ENCODE assay signal across 19 cellular contexts in genomic region chr5:150593996-150594395, GRCh38. TPM values are rescaled to one million over a fixed set of nuclear protein-coding genes. Genes with fewer than 3 reads are reported as not detected.
DNase-seq lines count a peak whose midpoint lies in the region; ATAC-seq and TF ChIP-seq lines count a peak whose summit lies in the region.
"Had no signal": no experiment of that assay in that cellular context is flagged by ENCODE, and none has a peak within 500 bp of the region (broad histone marks: within the 10 kb centered on the region; RNA-seq: fewer than 3 reads in every experiment).

No MANE protein-coding gene starts in this region.

- H2BK12ac ChIP-seq in neuronal stem cell (ENCODE audit: low read length) = no peak overlapping the region

- no peak overlapping the region for H3K14ac ChIP-seq in neuronal stem cell (ENCODE audit: low read length)

- no peak overlapping the region for H2BK5ac ChIP-seq in neuronal stem cell (ENCODE audit: low read length)

- H3K9me3 ChIP-seq in ascending aorta = no peaks in the 10 kb centered on the region
- no peaks in the 10 kb centered on the region for H3K9me3 ChIP-seq in heart left ventricle
- H3K9me3 ChIP-seq in neuronal stem cell (replicated peaks in 1 of 2; ENCODE audit: control insufficient read depth in 2 of 2, insufficient read depth in 1 of 2, low read depth in 1 of 2, low read length in 2 of 2) = no peaks in the 10 kb centered on the region
- no peaks in the 10 kb centered on the region for H3K9me3 ChIP-seq in transverse colon
- H3K9me3 ChIP-seq: breast epithelium had no signal

- no peak overlapping the region for H3K9ac ChIP-seq in neuronal stem cell (ENCODE audit: low read depth, low read length, poor library complexity)

- intact Hi-C loops in ascending aorta (cut with DNase I) = loop anchor here (5.0 to 10.0 kb wide), 2 partner anchors 33 to 449 kb away; no protein-coding TSS in a partner anchor
- intact Hi-C loops in heart left ventricle (cut with DNase I) = loop anchor here in 4 of 10 donors (2.0 to 5.0 kb wide), 4 partner anchors 33 to 63 kb away; no protein-coding TSS in a partner anchor
- intact Hi-C loops in transverse colon (cut with DNase I; ENCODE audit: low total_unique reads) = no loop called here

- H3K27ac ChIP-seq in ascending aorta (peak overlapping the region; percentile 92 to 96), heart left ventricle (peak overlapping the region; percentile 25 to 89 (median 64)), neuronal stem cell (replicated peaks; ENCODE audit: low read length) (no peak overlapping the region), transverse colon (peak overlapping the region in 3 of 4 donors; percentile 4 to 36 (median 18))

- peak overlapping the region; percentile 63 for H3K18ac ChIP-seq in neuronal stem cell (ENCODE audit: low read length)

- H3K27me3 ChIP-seq in ascending aorta = no peaks in the 10 kb centered on the region
- no peaks in the 10 kb centered on the region for H3K27me3 ChIP-seq in heart left ventricle
- H3K27me3 ChIP-seq in neuronal stem cell (ENCODE audit: control insufficient read depth in 3 of 3, insufficient read depth in 3 of 3, low read depth in 1 of 3, low read length in 3 of 3) = no peaks in the 10 kb centered on the region
- no peaks in the 10 kb centered on the region for H3K27me3 ChIP-seq in transverse colon
- H3K27me3 ChIP-seq: breast epithelium had no signal

- peak in 1 of 4 donors; percentile 5 for ATAC-seq in heart left ventricle
- no peak for ATAC-seq in GM19395 (IDR thresholded peaks at IDR 0.05; ENCODE audit: unreplicated experiment)
- ATAC-seq: activated naive CD8-positive, alpha-beta T cell treated with anti-CD3 and anti-CD28 coated beads, Interleukin-2, amount 50 U/mL, for 24 hours had no signal

- peaks cover 29 to 86% of the 10 kb centered on the region in 2 donors for H3K4me1 ChIP-seq in ascending aorta
- peaks cover 10 to 91% (median 74%) of the 10 kb centered on the region in 12 donors for H3K4me1 ChIP-seq in heart left ventricle
- peaks cover 16 to 32% of the 10 kb centered on the region in 2 donors for H3K4me1 ChIP-seq in neuronal stem cell (ENCODE audit: control insufficient read depth in 2 of 2, insufficient read depth in 1 of 2, low read depth in 1 of 2, low read length in 2 of 2)
- peaks cover 14 to 47% (median 37%) of the 10 kb centered on the region in 4 donors for H3K4me1 ChIP-seq in transverse colon

- no peak overlapping the region for H3K4ac ChIP-seq in neuronal stem cell (ENCODE audit: low read length)

- H2AK5ac ChIP-seq in neuronal stem cell (ENCODE audit: low read depth, low read length) = no peak overlapping the region

- H2BK120ac ChIP-seq in neuronal stem cell (ENCODE audit: low read depth, low read length) = no peak overlapping the region

- TF ChIP-seq EP300 in transverse colon (IDR thresholded peaks at IDR 0.05; ENCODE audit: low read depth) = no peak

- H3K4me3 ChIP-seq in ascending aorta (no peak overlapping the region), heart left ventricle (no peak overlapping the region), neuronal stem cell (ENCODE audit: low read length in 2 of 2) (no peak overlapping the region), transverse colon (no peak overlapping the region), foreskin fibroblast (ENCODE audit: low read depth in 1 of 2, low read length in 2 of 2) (no peak overlapping the region)
- H3K4me3 ChIP-seq: breast epithelium had no signal

- no peak overlapping the region for H3K23ac ChIP-seq in neuronal stem cell (ENCODE audit: low read depth, low read length, poor library complexity)

- H4K8ac ChIP-seq in neuronal stem cell (ENCODE audit: low read depth, low read length) = no peak overlapping the region

- H3K4me2 ChIP-seq in neuronal stem cell (ENCODE audit: insufficient read depth, low read length, poor library complexity, severe bottlenecking) = no peak overlapping the region

- DNase-seq in ascending aorta (ENCODE audit: low spot score in 2 of 2) (peak in 1 of 2 donors; percentile 62), heart left ventricle (peak in 1 of 5 donors; percentile 27), neuronal stem cell (ENCODE audit: low spot score) (no peak), transverse colon (no peak), foreskin fibroblast (no peak), A172 (ENCODE audit: low spot score) (no peak)
- DNase-seq: activated B cell treated with CpG ODN at 0.5 μM for 24 hours; activated CD4-positive, alpha-beta memory T cell treated with anti-CD3 and anti-CD28 coated beads, Interleukin-2, amount 10 ng/mL, durations not matched to agents 7 days and 5 days; activated gamma-delta T cell; activated naive CD8-positive, alpha-beta T cell treated with anti-CD3 and anti-CD28 coated beads, Interleukin-2, amount 50 U/mL, for 24 hours; activated T-cell treated with anti-CD3 and anti-CD28 coated beads for 4 hours; KG1; NCI-H1436; NCI-H526; RPMI8226; stimulated activated CD4-positive, alpha-beta T cell treated with anti-CD3 and anti-CD28 coated beads, Interleukin-15, amount 100 ng/mL, for 24 hours; stimulated activated CD8-positive, alpha-beta memory T cell treated with anti-CD3 and anti-CD28 coated beads, Interleukin-4, amount 100 ng/mL, for 48 hours had no signal

- TF ChIP-seq POLR2A in heart left ventricle (IDR thresholded peaks at IDR 0.05) (no peak), transverse colon (IDR thresholded peaks at IDR 0.05) (no peak)

- no peak overlapping the region for H2AFZ ChIP-seq in neuronal stem cell (ENCODE audit: low read length)

- no peaks in the 10 kb centered on the region for H3K79me1 ChIP-seq in neuronal stem cell (ENCODE audit: low read depth, low read length)

- no peak overlapping the region for H4K91ac ChIP-seq in neuronal stem cell (ENCODE audit: low read depth, low read length, poor library complexity)

- H3K36me3 ChIP-seq in ascending aorta (no peaks in the 10 kb centered on the region), heart left ventricle (no peaks in the 10 kb centered on the region), neuronal stem cell (replicated peaks in 1 of 2; ENCODE audit: control insufficient read depth in 2 of 2, insufficient read depth in 2 of 2, low read length in 2 of 2) (no peaks in the 10 kb centered on the region), transverse colon (no peaks in the 10 kb centered on the region)
- H3K36me3 ChIP-seq: breast epithelium had no signal

- TF ChIP-seq CTCF in ascending aorta (IDR thresholded peaks at IDR 0.05) (no peak), heart left ventricle (IDR thresholded peaks at IDR 0.05) (no peak), transverse colon (IDR thresholded peaks at IDR 0.05) (no peak), foreskin fibroblast (IDR thresholded peaks at IDR 0.05; ENCODE audit: low read depth, low read length) (no peak)

- no peak overlapping the region for H2BK15ac ChIP-seq in neuronal stem cell (ENCODE audit: low read length)

- in situ Hi-C loops in transverse colon (cut with MboI; ENCODE audit: low pct_ligation_motif_present in 1 of 4, low pct_unique_long_range_greater_than_20kb in 1 of 4, low sequenced_read_pairs in 3 of 4) = no loop called here

- 45 to 67% (median 57%) methylated on average over 7 of the region's 7 CpGs for WGBS in heart left ventricle, 4 donors
- WGBS in neuronal stem cell (ENCODE audit: extremely low coverage in 2 of 2, insufficient read length in 2 of 2, insufficient replicate concordance in 1 of 2), 2 donors = no CpG with 5 or more reads among the region's 7 CpGs
- 75% methylated on average over 7 of the region's 7 CpGs; no CpG with 5 or more reads in 1 of the 2 donors for WGBS in transverse colon (ENCODE audit: low coverage in 1 of 2), 2 donors

RNA-seq across cellular contexts. Expression of gene SYNPO, which starts 46.5 kb away (rescaled TPM):
- total RNA-seq in ascending aorta = 128 TPM
- 100 to 1,000 TPM; 444 to 782 (median 590) TPM for total RNA-seq in heart left ventricle
- 100 to 1,000 TPM; 304 to 791 TPM for polyA plus RNA-seq in heart left ventricle
- polyA plus RNA-seq in neuronal stem cell (2013, experiment 1 of 2) = 3.8 TPM
- polyA plus RNA-seq in neuronal stem cell (2013, experiment 2 of 2) = 3.2 TPM
- 10 to 100 TPM; 15.5 to 89.4 (median 41.8) TPM for total RNA-seq in transverse colon
- 7.2 and 9.0 TPM in 2 replicates for total RNA-seq in A172 (2014; rRNA removed; shearing (Covaris generic))
